18 cellular contexts compared by ENCODE assay signal in the genomic region with DNA sequence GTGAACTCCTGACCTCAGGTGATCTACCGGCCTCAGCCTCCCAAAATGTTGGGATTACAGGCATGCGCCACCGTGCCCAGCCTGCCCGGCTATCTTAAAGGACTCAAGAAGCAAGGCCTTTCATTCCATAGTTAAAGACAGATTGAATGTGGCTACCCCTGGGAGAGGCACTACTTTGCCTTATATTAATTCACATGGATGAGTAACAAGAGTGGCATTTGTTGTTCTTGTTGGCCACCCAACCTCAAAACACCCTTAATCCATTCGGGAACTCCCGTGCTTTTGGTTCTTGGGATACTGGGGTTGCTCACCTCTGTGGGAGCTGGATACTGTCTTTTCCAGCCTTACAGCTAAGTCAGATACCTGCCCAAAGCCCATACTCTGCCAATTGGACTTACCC. TPM values are rescaled to one million over a fixed set of nuclear protein-coding genes. Genes with fewer than 3 reads are reported as not detected.
DNase-seq lines count a peak whose midpoint lies in the region; ATAC-seq, FAIRE-seq and TF ChIP-seq lines count a peak whose summit lies in the region.
"Had no signal": no experiment of that assay in that cellular context is flagged by ENCODE, and none has a peak within 500 bp of the region (broad histone marks: within the 10 kb centered on the region; RNA-seq: fewer than 3 reads in every experiment).

No MANE protein-coding gene starts in this region.

- H3K36me3 ChIP-seq in upper lobe of right lung, result no peaks in the 10 kb centered on the region

- DNase-seq in H54 (ENCODE audit: insufficient read length, low spot score) (peak; percentile 73), NCI-H226 (peak; percentile 51), astrocyte of the hippocampus (ENCODE audit: low read depth, low spot score) (peak; percentile 71), posterior vena cava (ENCODE audit: low spot score) (peak; percentile 62), COR-L47 (lab: John Stamatoyannopoulos, UW) (no peak), upper lobe of right lung (no peak), D341Med (ENCODE audit: low spot score) (no peak)
- DNase-seq in activated CD4-positive, alpha-beta T cell treated with anti-CD3 and anti-CD28 coated beads for 1 hour, result no peak
- DNase-seq: CD4-positive, alpha-beta T cell; DMS79 treated with DMSO at 0.1 percent for 48 hours; H7; NCI-H1048; NCI-H1694; NCI-H446 treated with DMSO at 0.1 percent for 48 hours; NCI-H82; T-helper 1 cell had no signal

- FAIRE-seq in H54 (lab: Jason Lieb, UNC), result no peak
- FAIRE-seq: D721Med had no signal

- no peak for TF ChIP-seq POLR2A in H54 (IDR thresholded peaks at IDR 0.05; ENCODE audit: low read depth, low read length)

- no peaks in the 10 kb centered on the region for H3K9me3 ChIP-seq in upper lobe of right lung

- no peak for TF ChIP-seq CTCF in upper lobe of right lung (IDR thresholded peaks at IDR 0.05)

- H3K4me3 ChIP-seq in upper lobe of right lung, result no peak overlapping the region
- H3K4me3 ChIP-seq: SK-N-MC had no signal

- ATAC-seq in upper lobe of right lung, result no peak

- no peak overlapping the region for H3K27ac ChIP-seq in upper lobe of right lung
- H3K27ac ChIP-seq: SK-N-MC had no signal

- H3K4me1 ChIP-seq in upper lobe of right lung, result no peaks in the 10 kb centered on the region

- intact Hi-C loops in posterior vena cava (cut with DNase I) (no loop called here), upper lobe of right lung (cut with DNase I) (no loop called here)

- no peaks in the 10 kb centered on the region for H3K27me3 ChIP-seq in upper lobe of right lung

RNA-seq across cellular contexts. Expression of gene ABCC4, which starts 34.4 kb away (rescaled TPM):
- total RNA-seq in posterior vena cava, result 10 to 100 TPM; 10.5 to 16.2 TPM
- total RNA-seq in upper lobe of right lung, result 28.1 TPM

Comparison
In these comparisons a context has a peak if more than half of its experiments do, and no peak if none do; other contexts are left out.
1. DNase-seq: peak in H54 (single experiment), NCI-H226 (single experiment), astrocyte of the hippocampus (single experiment) and posterior vena cava (single experiment); none in COR-L47 (single experiment), activated CD4-positive, alpha-beta T cell treated with anti-CD3 and anti-CD28 coated beads for 1 hour (single experiment), upper lobe of right lung (single experiment) and D341Med (single experiment).